In the genomic region with DNA sequence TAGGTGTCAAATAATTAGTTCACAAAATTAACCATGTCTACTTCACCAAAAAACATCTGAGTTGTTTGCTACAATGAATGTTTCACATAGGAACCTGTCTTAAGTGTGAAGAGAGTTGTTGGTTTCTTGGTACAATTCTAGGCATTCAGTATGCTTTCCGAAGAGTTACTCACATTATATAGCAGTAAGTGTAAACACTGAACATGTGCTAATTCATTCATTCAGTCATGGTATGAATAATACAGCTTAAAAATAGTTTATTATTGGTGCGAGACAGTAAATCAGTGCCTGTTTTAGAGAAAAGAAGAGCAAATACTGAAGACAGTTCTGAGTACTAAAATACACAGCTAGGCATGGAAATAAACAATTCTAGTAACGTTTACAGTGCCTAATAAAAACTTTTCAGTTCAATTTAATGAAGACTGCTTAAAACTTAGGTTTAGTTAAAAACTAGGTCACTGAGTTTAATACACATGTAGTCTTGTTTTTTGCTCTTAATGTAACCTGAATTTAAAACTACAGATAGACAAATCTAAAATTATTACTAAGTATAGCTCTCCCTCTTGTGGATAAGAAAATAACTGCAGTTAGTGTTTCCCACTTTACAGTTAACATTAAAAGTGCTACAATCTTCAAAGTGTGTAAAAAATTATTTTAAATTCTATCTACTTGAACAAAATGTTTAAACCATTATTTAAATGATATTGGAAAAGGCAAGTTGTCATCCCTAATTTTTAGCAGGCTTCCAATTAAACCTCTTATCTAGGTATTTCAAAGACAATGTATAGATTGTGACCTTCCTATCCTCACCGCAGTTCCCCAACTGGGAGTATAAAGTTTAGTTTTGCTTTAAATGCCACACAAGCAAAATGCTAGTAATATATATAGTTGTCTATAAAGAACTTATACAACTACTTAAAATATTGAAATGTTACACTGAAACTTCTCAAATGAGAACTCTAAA, we compare ENCODE assay signal across 8 cellular contexts. TPM values are rescaled to one million over a fixed set of nuclear protein-coding genes. Genes with fewer than 3 reads are reported as not detected.
DNase-seq lines count a peak whose midpoint lies in the region; ATAC-seq and TF ChIP-seq lines count a peak whose summit lies in the region.

No MANE protein-coding gene starts in this region.

- H3K36me3 ChIP-seq in CD8-positive, alpha-beta memory T cell (ENCODE audit: insufficient read depth, low read length), result no peaks in the 10 kb centered on the region
- no peaks in the 10 kb centered on the region for H3K36me3 ChIP-seq in parathyroid adenoma (ENCODE audit: control insufficient read depth, insufficient read depth, low read length)

- H3K27ac Mint-ChIP-seq in CD8-positive, alpha-beta memory T cell, result peak overlapping the region in 4 of 8 donors; percentile 35 to 81 (median 52)

- H3K9me3 ChIP-seq in CD8-positive, alpha-beta memory T cell (ENCODE audit: low read length), result no peaks in the 10 kb centered on the region
- no peaks in the 10 kb centered on the region for H3K9me3 ChIP-seq in parathyroid adenoma (ENCODE audit: control insufficient read depth, low read length)

- peak; percentile 31 for ATAC-seq in GM21723 (IDR thresholded peaks at IDR 0.05; ENCODE audit: unreplicated experiment)

- H3K9me3 Mint-ChIP-seq in CD8-positive, alpha-beta memory T cell, result no peaks in the 10 kb centered on the region

- DNase-seq in CD8-positive, alpha-beta memory T cell, result peak in 2 of 5 donors; percentile 41 to 49
- DNase-seq in OCI-M2 (lab: John Stamatoyannopoulos, UW; ENCODE audit: unreplicated experiment) (peak; percentile 13), epithelial cell of esophagus (ENCODE audit: low read depth) (peak; percentile 32), HEK293T (ENCODE audit: extremely low spot score) (no peak), NK-92 (lab: John Stamatoyannopoulos, UW; ENCODE audit: unreplicated experiment) (no peak), midbrain (lab: John Stamatoyannopoulos, UW) (no peak)

- no peak overlapping the region for H3K9ac ChIP-seq in parathyroid adenoma

- peaks cover 24% of the 10 kb centered on the region for H3K4me1 ChIP-seq in CD8-positive, alpha-beta memory T cell (ENCODE audit: insufficient read depth, low read length)
- H3K4me1 ChIP-seq in parathyroid adenoma, result no peaks in the 10 kb centered on the region

- H3K27me3 Mint-ChIP-seq in CD8-positive, alpha-beta memory T cell, result no peaks in the 10 kb centered on the region

- no peak overlapping the region for H3K4me3 ChIP-seq in CD8-positive, alpha-beta memory T cell (ENCODE audit: low read length)
- H3K4me3 ChIP-seq in epithelial cell of esophagus (ENCODE audit: low read length), result no peak overlapping the region
- H3K4me3 ChIP-seq in parathyroid adenoma (ENCODE audit: low read depth, low read length), result no peak overlapping the region

- POLR2A ChIA-PET in CD8-positive, alpha-beta memory T cell (lab: Charles Lee), result interaction anchor here (2.3 to 3.9 kb wide), 3 partner anchors 20 to 616 kb away, joined by 13 to 59 read pairs (median 14); partner anchors contain the start of genes AZI2, EOMES and ZCWPW2
- POLR2A ChIA-PET in HEK293T (lab: Yijun Ruan, JAX), result interaction anchor here (0.6 to 1.1 kb wide), 2 partner anchors 20 to 89 kb away, joined by 3 to 7 read pairs; partner anchors contain the start of genes AZI2 and ZCWPW2

- no peak overlapping the region for H2AFZ ChIP-seq in parathyroid adenoma

- no peaks in the 10 kb centered on the region for H3K27me3 ChIP-seq in CD8-positive, alpha-beta memory T cell (ENCODE audit: insufficient read depth, low read length, poor library complexity, severe bottlenecking)
- no peaks in the 10 kb centered on the region for H3K27me3 ChIP-seq in parathyroid adenoma (ENCODE audit: control insufficient read depth, insufficient read depth, low read length)

- peaks cover 41 to 58% (median 57%) of the 10 kb centered on the region in 3 donors for H3K4me1 Mint-ChIP-seq in CD8-positive, alpha-beta memory T cell

- peak overlapping the region in 4 of 7 donors; percentile 19 to 54 (median 40) for H3K4me3 Mint-ChIP-seq in CD8-positive, alpha-beta memory T cell

- H3K27ac ChIP-seq in CD8-positive, alpha-beta memory T cell (ENCODE audit: low read depth, low read length), result no peak overlapping the region
- H3K27ac ChIP-seq in parathyroid adenoma, result no peak overlapping the region

- peaks cover 4 to 38% (median 5%) of the 10 kb centered on the region in 3 donors for H3K36me3 Mint-ChIP-seq in CD8-positive, alpha-beta memory T cell

- TF ChIP-seq CTCF in epithelial cell of esophagus (IDR thresholded peaks at IDR 0.05; ENCODE audit: insufficient read depth, low read depth, low read length, missing control alignments), result peak; percentile 34
- peak; percentile 74 for TF ChIP-seq CTCF in parathyroid adenoma (IDR thresholded peaks at IDR 0.05)

- H3K79me2 ChIP-seq in parathyroid adenoma, result no peaks in the 10 kb centered on the region

- H3K4me2 ChIP-seq in parathyroid adenoma (ENCODE audit: low read length), result no peak overlapping the region

- CTCF ChIA-PET in CD8-positive, alpha-beta memory T cell (lab: Charles Lee), result interaction anchor here (0.8 to 6.2 kb wide), 10 partner anchors 9 to 648 kb away, joined by 3 to 130 read pairs (median 6); partner anchors contain the start of genes AZI2, EOMES and ZCWPW2
- CTCF ChIA-PET in HEK293T (lab: Yijun Ruan, JAX), result interaction anchor here (0.7 to 2.1 kb wide), 4 partner anchors 11 to 617 kb away, joined by 4 to 8 read pairs (median 6); partner anchors contain the start of genes AZI2, EOMES and ZCWPW2

TF ChIP-seq in HEK293T, 16 proteins besides CTCF, POLR2A, EP300 and RAD21:
- TF ChIP-seq SP1 (IDR thresholded peaks at IDR 0.05) (no peak), BHLHE40 (IDR thresholded peaks at IDR 0.05; ENCODE audit: borderline replicate concordance) (no peak), L3MBTL2 (conservative IDR thresholded peaks at IDR 0.05) (no peak), HDGF (IDR thresholded peaks at IDR 0.05; ENCODE audit: borderline replicate concordance) (no peak), LEF1 (IDR thresholded peaks at IDR 0.05; ENCODE audit: borderline replicate concordance) (no peak), ELF4 (IDR thresholded peaks at IDR 0.05) (no peak), FOXA1 (IDR thresholded peaks at IDR 0.05) (no peak)
- TF ChIP-seq, protein P1, sequence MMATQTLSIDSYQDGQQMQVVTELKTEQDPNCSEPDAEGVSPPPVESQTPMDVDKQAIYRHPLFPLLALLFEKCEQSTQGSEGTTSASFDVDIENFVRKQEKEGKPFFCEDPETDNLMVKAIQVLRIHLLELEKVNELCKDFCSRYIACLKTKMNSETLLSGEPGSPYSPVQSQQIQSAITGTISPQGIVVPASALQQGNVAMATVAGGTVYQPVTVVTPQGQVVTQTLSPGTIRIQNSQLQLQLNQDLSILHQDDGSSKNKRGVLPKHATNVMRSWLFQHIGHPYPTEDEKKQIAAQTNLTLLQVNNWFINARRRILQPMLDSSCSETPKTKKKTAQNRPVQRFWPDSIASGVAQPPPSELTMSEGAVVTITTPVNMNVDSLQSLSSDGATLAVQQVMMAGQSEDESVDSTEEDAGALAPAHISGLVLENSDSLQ (IDR thresholded peaks at IDR 0.05), result no peak

RNA-seq across cellular contexts. Expression of gene ZCWPW2, which starts 20.1 kb away (rescaled TPM):
- under 1 TPM; 0.20 to 0.27 TPM for total RNA-seq in CD8-positive, alpha-beta memory T cell
- polyA plus RNA-seq in CD8-positive, alpha-beta memory T cell, result 0.66 TPM

RNA-seq across cellular contexts. Expression of gene AZI2, which starts 20.2 kb away (rescaled TPM):
- total RNA-seq in CD8-positive, alpha-beta memory T cell, result 10 to 100 TPM; 34.5 to 36.4 TPM
- polyA plus RNA-seq in CD8-positive, alpha-beta memory T cell, result 51.8 TPM

Comparison
In these comparisons a context has a peak if more than half of its experiments do, and no peak if none do; other contexts are left out.
1. DNase-seq: peak in OCI-M2 (single experiment) and epithelial cell of esophagus (single experiment); none in HEK293T (single experiment), NK-92 (single experiment) and midbrain (single experiment).